In genomic region chr11:67442504-67443398, GRCh38 we compare ENCODE assay signal across 8 cellular contexts. TPM values are rescaled to one million over a fixed set of nuclear protein-coding genes. Genes with fewer than 3 reads are reported as not detected.
DNase-seq lines count a peak whose midpoint lies in the region; ATAC-seq and TF ChIP-seq lines count a peak whose summit lies in the region.

No MANE protein-coding gene starts in this region.

- no peak for TF ChIP-seq CTCF in CD14-positive monocyte (IDR thresholded peaks at IDR 0.05)
- no peak for TF ChIP-seq CTCF in neural progenitor cell (IDR thresholded peaks at IDR 0.05)
- TF ChIP-seq CTCF in GM10248 (IDR thresholded peaks at IDR 0.05; ENCODE audit: control extremely low read depth, extremely low read depth, low read depth, missing control alignments) = no peak

- H3K4me3 Mint-ChIP-seq in CD14-positive monocyte (peak overlapping the region; percentile 78 to 84), neural progenitor cell (peak overlapping the region; percentile 89)
- peak overlapping the region; percentile 76 to 79 for H3K4me3 Mint-ChIP-seq in effector memory CD8-positive, alpha-beta T cell

- peak overlapping the region; percentile 17 for H3K27ac ChIP-seq in neural progenitor cell

- CTCF ChIA-PET in GM10248 (lab: Yijun Ruan, JAX) = interaction anchor here (1.0 to 1.2 kb wide), 2 partner anchors 41 to 89 kb away, joined by 3 read pairs; partner anchors contain the start of genes POLD4 and PPP1CA

- H2AFZ ChIP-seq in neural progenitor cell (replicated peaks) = no peak overlapping the region

- H3K4me1 ChIP-seq in neural progenitor cell = no peaks in the 10 kb centered on the region

- peaks cover 19% of the 10 kb centered on the region for H3F3A ChIP-seq in neural progenitor cell (ENCODE audit: low read depth)

- H3K9me3 Mint-ChIP-seq in CD14-positive monocyte = no peaks in the 10 kb centered on the region
- no peaks in the 10 kb centered on the region for H3K9me3 Mint-ChIP-seq in effector memory CD8-positive, alpha-beta T cell
- no peaks in the 10 kb centered on the region for H3K9me3 Mint-ChIP-seq in neural progenitor cell

- peak overlapping the region; percentile 81 for H3K4me3 ChIP-seq in neural progenitor cell

- H3K9me3 ChIP-seq in neural progenitor cell (ENCODE audit: low read depth) = no peaks in the 10 kb centered on the region

- peaks cover 51% of the 10 kb centered on the region for H3K4me1 Mint-ChIP-seq in CD14-positive monocyte
- peaks cover 71 to 73% of the 10 kb centered on the region in 2 donors for H3K4me1 Mint-ChIP-seq in effector memory CD8-positive, alpha-beta T cell (ENCODE audit: low read depth in 2 of 2)
- peaks cover 14% of the 10 kb centered on the region for H3K4me1 Mint-ChIP-seq in neural progenitor cell

- peaks cover 1 to 4% (median 3%) of the 10 kb centered on the region in 3 donors for H3K27me3 Mint-ChIP-seq in CD14-positive monocyte (ENCODE audit: low read depth in 3 of 3)
- no peaks in the 10 kb centered on the region for H3K27me3 Mint-ChIP-seq in effector memory CD8-positive, alpha-beta T cell
- peaks cover 2% of the 10 kb centered on the region for H3K27me3 Mint-ChIP-seq in neural progenitor cell (ENCODE audit: insufficient read depth, low read depth)

- intact Hi-C loops in CD14-positive monocyte (cut with micrococcal nuclease) = no loop called here

- H3K9ac ChIP-seq in neural progenitor cell = peak overlapping the region; percentile 73

- POLR2A ChIA-PET in GM10248 (lab: Yijun Ruan, JAX) = interaction anchor here (0.6 kb wide), 3 partner anchors 9 to 63 kb away, joined by 3 to 4 read pairs (median 3); partner anchors contain the start of gene PITPNM1

- no peak for ATAC-seq in effector memory CD8-positive, alpha-beta T cell (replicated peaks)

- no peaks in the 10 kb centered on the region for H3K79me2 ChIP-seq in neural progenitor cell (ENCODE audit: low read depth)

- H3K36me3 Mint-ChIP-seq in CD14-positive monocyte (peaks cover 30 to 34% of the 10 kb centered on the region in 2 donors), neural progenitor cell (peaks cover 6% of the 10 kb centered on the region)
- H3K36me3 Mint-ChIP-seq in effector memory CD8-positive, alpha-beta T cell (ENCODE audit: insufficient read depth) = peaks cover 50% of the 10 kb centered on the region

- H3K4me2 ChIP-seq in neural progenitor cell = peak overlapping the region; percentile 83

- no peaks in the 10 kb centered on the region for H3K27me3 ChIP-seq in neural progenitor cell

- no peaks in the 10 kb centered on the region for H3K36me3 ChIP-seq in neural progenitor cell

- DNase-seq in CD14-positive monocyte (ENCODE audit: low spot score) (no peak), NCI-H69 (lab: John Stamatoyannopoulos, UW) (peak; percentile 40), neural progenitor cell (ENCODE audit: low spot score) (no peak), HCEC 1CT (no peak), SKM-1 (lab: John Stamatoyannopoulos, UW; ENCODE audit: unreplicated experiment) (no peak), GM10248 (ENCODE audit: extremely low spot score) (no peak)
- DNase-seq in effector memory CD8-positive, alpha-beta T cell = no peak
- DNase-seq in stimulated activated CD4-positive, alpha-beta T cell treated with anti-CD3 and anti-CD28 coated beads, Interleukin-1b, Interleukin-23, amount 100 ng/mL, for 48 hours = no peak

- no peaks in the 10 kb centered on the region for H4K20me1 ChIP-seq in neural progenitor cell (ENCODE audit: low read depth)

- H3K27ac Mint-ChIP-seq in CD14-positive monocyte = peak overlapping the region in 5 of 7 donors; percentile 28 to 91 (median 71)
- peak overlapping the region; percentile 92 to 97 for H3K27ac Mint-ChIP-seq in effector memory CD8-positive, alpha-beta T cell
- H3K27ac Mint-ChIP-seq in neural progenitor cell = no peak overlapping the region

RNA-seq across cellular contexts. Expression of gene CORO1B, which starts 0.5 kb away (rescaled TPM):
- polyA plus RNA-seq in CD14-positive monocyte = 100 to 1,000 TPM; 105 to 106 TPM
- 25.5 and 68.4 TPM in 2 replicates for total RNA-seq in neural progenitor cell (ENCODE audit: low replicate concordance)

RNA-seq across cellular contexts. Expression of gene PTPRCAP, which starts 5.3 kb away (rescaled TPM):
- polyA plus RNA-seq in CD14-positive monocyte = 1 to 10 TPM; 2.1 to 2.8 TPM
- total RNA-seq in neural progenitor cell (ENCODE audit: low replicate concordance) = 1.1 TPM in 1 of 2 replicates, not detected in the other

RNA-seq across cellular contexts. Expression of gene GPR152, which starts 9.8 kb away (rescaled TPM):
- polyA plus RNA-seq in CD14-positive monocyte = not detected
- total RNA-seq in neural progenitor cell (ENCODE audit: low replicate concordance) = not detected in 2 replicates

RNA-seq across cellular contexts. Expression of gene CABP4, which starts 12.4 kb away (rescaled TPM):
- under 1 TPM in 1 of 2 donors, not detected in 1; 0.28 TPM for polyA plus RNA-seq in CD14-positive monocyte
- total RNA-seq in neural progenitor cell (ENCODE audit: low replicate concordance) = not detected in 2 replicates

RNA-seq across cellular contexts. Expression of gene RPS6KB2, which starts 14.5 kb away (rescaled TPM):
- polyA plus RNA-seq in CD14-positive monocyte = 10 to 100 TPM; 51.6 to 53.8 TPM
- 23.7 and 51.3 TPM in 2 replicates for total RNA-seq in neural progenitor cell (ENCODE audit: low replicate concordance)
